Comparison of ENCODE assay signal across 8 cellular contexts in the genomic region with DNA sequence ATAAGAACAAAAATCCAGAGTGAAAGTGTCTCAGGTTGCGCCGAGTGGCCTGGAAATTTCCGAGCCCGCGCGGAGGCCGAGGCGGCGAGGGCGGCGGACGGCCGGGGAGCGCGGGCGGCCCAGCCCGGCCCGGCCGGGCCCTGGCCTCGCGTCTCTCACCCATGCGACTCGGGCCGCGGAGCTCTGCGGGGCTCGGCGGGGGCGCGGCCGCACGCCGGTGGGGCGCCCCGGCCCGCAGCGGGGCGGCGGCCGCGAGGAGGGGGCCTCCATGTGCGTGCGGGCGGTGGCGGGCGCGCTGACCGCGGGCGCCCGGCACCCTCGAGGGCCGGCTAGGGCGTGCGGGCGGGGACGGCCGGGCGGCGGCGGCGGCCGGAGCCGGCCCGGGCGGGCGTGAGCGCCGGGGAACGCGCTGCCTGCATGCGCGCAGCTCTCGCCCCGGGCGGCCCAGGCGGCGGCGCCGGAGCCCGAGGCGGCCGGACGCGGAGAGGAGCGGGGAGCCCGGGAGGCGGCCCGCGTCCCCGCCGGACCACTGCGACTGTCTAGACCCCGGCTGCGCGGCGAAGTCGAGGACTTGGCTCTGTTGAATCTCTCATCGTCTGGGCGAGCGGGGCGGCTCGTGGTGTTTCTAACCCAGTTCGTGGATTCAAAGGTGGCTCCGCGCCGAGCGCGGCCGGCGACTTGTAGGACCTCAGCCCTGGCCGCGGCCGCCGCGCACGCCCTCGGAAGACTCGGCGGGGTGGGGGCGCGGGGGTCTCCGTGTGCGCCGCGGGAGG. TPM values are rescaled to one million over a fixed set of nuclear protein-coding genes. Genes with fewer than 3 reads are reported as not detected.
DNase-seq lines count a peak whose midpoint lies in the region; ATAC-seq and TF ChIP-seq lines count a peak whose summit lies in the region.

A gene (plus strand): TSS at position 586 of the 773 bp plus-strand sequence. CDS start 249 bp downstream, outside the sequence.

- peak; percentile 8 for ATAC-seq in naive thymus-derived CD4-positive, alpha-beta T cell

- H3K4me3 ChIP-seq in AG10803 (ENCODE audit: low read length), result peak within 1 kb of the TSS; percentile 47
- peak within 1 kb of the TSS; percentile 24 for H3K4me3 ChIP-seq in naive thymus-derived CD4-positive, alpha-beta T cell (ENCODE audit: low read length)

- POLR2A ChIA-PET in naive thymus-derived CD4-positive, alpha-beta T cell (lab: Charles Lee), result no interaction called here

- no peaks in the 10 kb centered on the region for H3K4me1 ChIP-seq in naive thymus-derived CD4-positive, alpha-beta T cell (ENCODE audit: control insufficient read depth in 2 of 2, insufficient read depth in 2 of 2, low read length in 2 of 2)

- no peaks in the 10 kb centered on the region for H3K36me3 ChIP-seq in naive thymus-derived CD4-positive, alpha-beta T cell (ENCODE audit: control insufficient read depth in 2 of 3, insufficient read depth in 3 of 3, low read length in 3 of 3)

- intact Hi-C loops in dendritic cell treated with granulocyte-macrophage colony-stimulating factor and Interleukin-4, amounts not matched to agents 40 ng/mL and 50 ng/mL, for 4 days (cut with micrococcal nuclease), result loop anchor here (10.0 kb wide), 1 partner anchor 83 kb away; no protein-coding TSS in a partner anchor
- intact Hi-C loops in naive thymus-derived CD4-positive, alpha-beta T cell (cut with micrococcal nuclease), result loop anchor here in 1 of 2 donors (2.0 to 5.0 kb wide), 3 partner anchors 81 to 1565 kb away; no protein-coding TSS in a partner anchor

- DNase-seq in AG10803 (ENCODE audit: low read depth) (no peak), HK-2 (ENCODE audit: unreplicated experiment) (peak; percentile 46), DMS153 (lab: John Stamatoyannopoulos, UW) (no peak), hepatic stellate cell (ENCODE audit: low spot score) (no peak), T-helper 9 cell (no peak)
- no peak for DNase-seq in naive thymus-derived CD4-positive, alpha-beta T cell
- no peak for DNase-seq in stimulated activated CD4-positive, alpha-beta T cell treated with anti-CD3 and anti-CD28 coated beads, Interleukin-1b, Interleukin-23, amount 100 ng/mL, for 48 hours

- H3K9me3 Mint-ChIP-seq in dendritic cell treated with granulocyte-macrophage colony-stimulating factor and Interleukin-4, amounts not matched to agents 40 ng/mL and 50 ng/mL, for 4 days, result no peaks in the 10 kb centered on the region
- no peaks in the 10 kb centered on the region for H3K9me3 Mint-ChIP-seq in naive thymus-derived CD4-positive, alpha-beta T cell

- no peaks in the 10 kb centered on the region for H3K36me3 Mint-ChIP-seq in dendritic cell treated with granulocyte-macrophage colony-stimulating factor and Interleukin-4, amounts not matched to agents 40 ng/mL and 50 ng/mL, for 4 days (ENCODE audit: low read depth)
- peaks cover 0 to 8% (median 0%) of the 10 kb centered on the region in 5 donors for H3K36me3 Mint-ChIP-seq in naive thymus-derived CD4-positive, alpha-beta T cell

- H3K4me1 Mint-ChIP-seq in dendritic cell treated with granulocyte-macrophage colony-stimulating factor and Interleukin-4, amounts not matched to agents 40 ng/mL and 50 ng/mL, for 4 days (ENCODE audit: low read depth), result peaks cover 42% of the 10 kb centered on the region
- H3K4me1 Mint-ChIP-seq in naive thymus-derived CD4-positive, alpha-beta T cell, result peaks cover 7 to 33% (median 20%) of the 10 kb centered on the region in 7 donors

- H3K27me3 Mint-ChIP-seq in dendritic cell treated with granulocyte-macrophage colony-stimulating factor and Interleukin-4, amounts not matched to agents 40 ng/mL and 50 ng/mL, for 4 days, result peaks cover 89% of the 10 kb centered on the region
- H3K27me3 Mint-ChIP-seq in naive thymus-derived CD4-positive, alpha-beta T cell, result peaks cover 50 to 81% (median 69%) of the 10 kb centered on the region in 5 donors

- no peak within 1 kb of the TSS for H3K27ac Mint-ChIP-seq in dendritic cell treated with granulocyte-macrophage colony-stimulating factor and Interleukin-4, amounts not matched to agents 40 ng/mL and 50 ng/mL, for 4 days
- peak within 1 kb of the TSS in 1 of 9 donors; percentile 83 for H3K27ac Mint-ChIP-seq in naive thymus-derived CD4-positive, alpha-beta T cell

- H3K27ac ChIP-seq in naive thymus-derived CD4-positive, alpha-beta T cell (ENCODE audit: low read depth, low read length), result no peak within 1 kb of the TSS

- CTCF ChIA-PET in naive thymus-derived CD4-positive, alpha-beta T cell (lab: Charles Lee), result no interaction called here

- no peak for TF ChIP-seq CTCF in AG10803 (conservative IDR thresholded peaks at IDR 0.05; ENCODE audit: low read length)

- peak within 1 kb of the TSS; percentile 74 for H3K4me3 Mint-ChIP-seq in dendritic cell treated with granulocyte-macrophage colony-stimulating factor and Interleukin-4, amounts not matched to agents 40 ng/mL and 50 ng/mL, for 4 days
- H3K4me3 Mint-ChIP-seq in naive thymus-derived CD4-positive, alpha-beta T cell, result peak within 1 kb of the TSS; percentile 50 to 87 (median 74)

- no peaks in the 10 kb centered on the region for H3K9me3 ChIP-seq in naive thymus-derived CD4-positive, alpha-beta T cell (ENCODE audit: control insufficient read depth in 2 of 3, low read length in 3 of 3)

- peaks cover 0 to 9% of the 10 kb centered on the region in 2 donors for H3K27me3 ChIP-seq in naive thymus-derived CD4-positive, alpha-beta T cell (ENCODE audit: control insufficient read depth in 2 of 2, insufficient read depth in 2 of 2, low read length in 2 of 2)

RNA-seq across cellular contexts. Expression of the gene that starts here (rescaled TPM):
- not detected for total RNA-seq in naive thymus-derived CD4-positive, alpha-beta T cell
- not detected for polyA plus RNA-seq in naive thymus-derived CD4-positive, alpha-beta T cell

Comparison
In these comparisons a context has a peak if more than half of its experiments do, and no peak if none do; other contexts are left out.
1. Peak in ATAC-seq and H3K4me3 ChIP-seq in naive thymus-derived CD4-positive, alpha-beta T cell; RNA of the gene not detected or under 1 TPM.